ENCODE assay signal across 12 cellular contexts in the genomic region with DNA sequence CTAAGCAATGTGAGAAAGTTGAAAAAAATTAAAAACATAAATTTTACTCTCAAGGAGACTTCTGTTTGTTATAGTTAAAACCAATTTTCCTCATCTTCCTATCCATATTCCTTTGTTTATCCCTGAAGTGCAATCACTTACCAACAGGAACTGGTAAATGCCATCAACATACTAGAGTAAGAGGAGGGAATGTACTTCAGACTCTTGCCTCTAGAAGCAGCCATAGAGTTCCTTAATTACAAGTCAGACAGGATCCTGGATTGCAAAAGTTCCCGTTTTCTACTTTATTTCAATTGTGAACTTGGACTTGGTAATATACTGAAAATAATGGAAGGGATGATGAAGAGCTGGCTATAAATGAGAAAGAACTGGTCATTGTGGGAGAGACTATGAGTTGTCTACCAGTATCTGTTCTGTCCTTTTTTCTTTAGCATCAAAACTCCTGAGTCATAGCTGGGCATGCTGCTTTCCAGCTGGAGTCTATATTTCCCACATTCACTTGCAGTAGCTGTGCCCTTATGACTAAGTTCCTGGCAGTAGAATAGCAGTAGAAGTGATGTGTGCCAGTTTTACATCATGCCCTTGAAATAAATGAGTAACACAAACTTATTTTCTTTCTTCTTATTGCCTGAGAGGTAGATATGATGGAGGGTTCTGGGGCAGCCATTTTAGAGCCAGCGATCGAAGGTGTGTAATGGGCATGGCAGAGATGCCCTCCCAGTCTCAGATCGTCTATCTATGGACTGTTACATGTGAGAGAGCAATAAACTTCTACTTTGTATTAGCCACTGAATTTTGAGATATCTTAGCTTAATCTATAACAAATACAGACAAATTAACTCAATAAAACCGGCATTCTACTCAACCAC. TPM values are rescaled to one million over a fixed set of nuclear protein-coding genes. Genes with fewer than 3 reads are reported as not detected.
A peak's percentile ranks its signal among the peaks of the same experiment; 100 is the strongest.
DNase-seq lines count a peak whose midpoint lies in the region; ATAC-seq lines count a peak whose summit lies in the region.
"Had no signal": no experiment of that assay in that cellular context is flagged by ENCODE, and none has a peak within 500 bp of the region (broad histone marks: within the 10 kb centered on the region; RNA-seq: fewer than 3 reads in every experiment).

No MANE protein-coding gene starts in this region.

- DNase-seq in stimulated activated CD4-positive, alpha-beta T cell treated with anti-CD3 and anti-CD28 coated beads, Interleukin-1b, Interleukin-23, amount 100 ng/mL, for 48 hours, result peak; percentile 12
- no peak for DNase-seq in stimulated activated CD4-positive, alpha-beta T cell treated with anti-CD3 and anti-CD28 coated beads, Interleukin-4, amount 100 ng/mL, for 4 hours
- DNase-seq in glomerular visceral epithelial cell (ENCODE audit: extremely low spot score) (peak; percentile 68), UCSD-AML1 (lab: John Stamatoyannopoulos, UW; ENCODE audit: unreplicated experiment) (no peak), NCI-H2196 treated with DMSO at 0.1 percent for 48 hours (lab: John Stamatoyannopoulos, UW; ENCODE audit: unreplicated experiment) (no peak)
- DNase-seq: activated CD4-positive, CD25-positive, alpha-beta regulatory T cell treated with anti-CD3 and anti-CD28 coated beads, Interleukin-2, amount 50 U/mL, for 72 hours; NCI-H526; stimulated activated CD4-positive, alpha-beta T cell treated with anti-CD3 and anti-CD28 coated beads, Interleukin-2, amount 100 ng/mL, for 48 hours had no signal

- peaks cover 7% of the 10 kb centered on the region for H3K4me1 Mint-ChIP-seq in activated T-helper 17 cell treated with anti-CD3 and anti-CD28 coated beads, Interleukin-2, amount 50 U/mL, for 72 hours

- peaks cover 2% of the 10 kb centered on the region for H3K9me3 Mint-ChIP-seq in activated T-helper 17 cell treated with anti-CD3 and anti-CD28 coated beads, Interleukin-2, amount 50 U/mL, for 72 hours

- peaks cover 4% of the 10 kb centered on the region for H3K27me3 Mint-ChIP-seq in activated T-helper 17 cell treated with anti-CD3 and anti-CD28 coated beads, Interleukin-2, amount 50 U/mL, for 72 hours

- ATAC-seq in activated T-helper 17 cell treated with anti-CD3 and anti-CD28 coated beads, Interleukin-2, amount 50 U/mL, for 72 hours (replicated peaks), result peak; percentile 77
- ATAC-seq in GM19023 (IDR thresholded peaks at IDR 0.05; ENCODE audit: unreplicated experiment) (no peak), HG03439 (IDR thresholded peaks at IDR 0.05; ENCODE audit: unreplicated experiment) (no peak)

- H3K4me3 Mint-ChIP-seq in activated T-helper 17 cell treated with anti-CD3 and anti-CD28 coated beads, Interleukin-2, amount 50 U/mL, for 72 hours, result no peak overlapping the region

- H3K27ac Mint-ChIP-seq in activated T-helper 17 cell treated with anti-CD3 and anti-CD28 coated beads, Interleukin-2, amount 50 U/mL, for 72 hours, result no peak overlapping the region

- no peaks in the 10 kb centered on the region for H3K36me3 Mint-ChIP-seq in activated T-helper 17 cell treated with anti-CD3 and anti-CD28 coated beads, Interleukin-2, amount 50 U/mL, for 72 hours (ENCODE audit: low read depth)

RNA-seq across cellular contexts. Expression of a gene that starts 26.8 kb away (rescaled TPM):
- total RNA-seq in activated T-helper 17 cell treated with anti-CD3 and anti-CD28 coated beads, Interleukin-2, amount 50 U/mL, for 72 hours, result under 1 TPM in 1 of 2 donors, not detected in 1; 0.11 TPM

RNA-seq across cellular contexts. Expression of a gene that starts 52.3 kb away (rescaled TPM):
- not detected for total RNA-seq in activated T-helper 17 cell treated with anti-CD3 and anti-CD28 coated beads, Interleukin-2, amount 50 U/mL, for 72 hours
- total RNA-seq: lung microvascular endothelial cell had no signal

Comparison
In these comparisons a context has a peak if more than half of its experiments do, and no peak if none do; other contexts are left out.
1. DNase-seq: peak in stimulated activated CD4-positive, alpha-beta T cell treated with anti-CD3 and anti-CD28 coated beads, Interleukin-1b, Interleukin-23, amount 100 ng/mL, for 48 hours (single experiment) and glomerular visceral epithelial cell (single experiment); none in stimulated activated CD4-positive, alpha-beta T cell treated with anti-CD3 and anti-CD28 coated beads, Interleukin-4, amount 100 ng/mL, for 4 hours (0 of 2), UCSD-AML1 (single experiment) and NCI-H2196 treated with DMSO at 0.1 percent for 48 hours (single experiment).